ENCODE assay signal across 8 cellular contexts in the genomic region with DNA sequence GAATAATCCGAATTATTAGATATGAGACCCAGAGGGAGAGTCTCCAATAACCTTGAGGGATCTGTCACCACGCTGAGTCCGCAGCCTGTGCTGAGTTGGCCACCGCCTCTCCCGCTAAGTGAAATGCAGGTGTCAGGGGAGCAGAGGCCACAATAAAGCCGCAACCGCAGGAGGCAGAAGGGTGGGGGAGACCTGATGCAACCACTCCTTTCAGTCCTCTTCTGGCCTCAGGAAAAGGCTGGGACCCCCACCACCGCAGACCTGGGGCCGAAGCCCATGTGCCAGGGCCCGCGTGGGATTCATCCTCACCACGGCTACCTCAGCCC. TPM values are rescaled to one million over a fixed set of nuclear protein-coding genes. Genes with fewer than 3 reads are reported as not detected.
A peak's percentile ranks its signal among the peaks of the same experiment; 100 is the strongest.
DNase-seq lines count a peak whose midpoint lies in the region; ATAC-seq and TF ChIP-seq lines count a peak whose summit lies in the region.

No MANE protein-coding gene starts in this region.

- peaks cover 3% of the 10 kb centered on the region for H3K36me3 Mint-ChIP-seq in nephron progenitor cell (ENCODE audit: low read depth)
- no peaks in the 10 kb centered on the region for H3K36me3 Mint-ChIP-seq in natural killer cell

- H3K27me3 ChIP-seq in esophagus (ENCODE audit: control insufficient read depth in 1 of 2, insufficient read depth in 2 of 2, low read length in 2 of 2) = peaks cover 5 to 14% of the 10 kb centered on the region in 2 donors

- H3K4me3 Mint-ChIP-seq in nephron progenitor cell (peak overlapping the region; percentile 95), natural killer cell (no peak overlapping the region)

- intact Hi-C loops in natural killer cell (cut with micrococcal nuclease) = no loop called here

- H3K27ac Mint-ChIP-seq in nephron progenitor cell = peak overlapping the region; percentile 61
- no peak overlapping the region for H3K27ac Mint-ChIP-seq in natural killer cell

- peak overlapping the region; percentile 40 to 63 for H3K27ac ChIP-seq in esophagus (ENCODE audit: low read depth in 2 of 2, low read length in 1 of 2)

- ATAC-seq in GM19324 (IDR thresholded peaks at IDR 0.05; ENCODE audit: low FRiP score, unreplicated experiment) (no peak), natural killer cell (no peak), HG03571 (IDR thresholded peaks at IDR 0.05; ENCODE audit: unreplicated experiment) (no peak)

- DNase-seq in activated T-cell treated with anti-CD3 and anti-CD28 coated beads for 48 hours (ENCODE audit: low read depth) (peak; percentile 8), activated T-cell treated with anti-CD3 and anti-CD28 coated beads for 4 hours (no peak), RPMI7951 (ENCODE audit: low read depth) (peak; percentile 37), nephron progenitor cell (peak; percentile 45), natural killer cell (no peak)

- H3K9me3 Mint-ChIP-seq in nephron progenitor cell (peaks cover 5% of the 10 kb centered on the region), natural killer cell (no peaks in the 10 kb centered on the region)

- H3K4me1 Mint-ChIP-seq in nephron progenitor cell = peaks cover 48% of the 10 kb centered on the region
- H3K4me1 Mint-ChIP-seq in natural killer cell = peaks cover 0 to 11% of the 10 kb centered on the region in 2 donors

- H3K27me3 Mint-ChIP-seq in nephron progenitor cell (ENCODE audit: low read depth, poor library complexity) (peaks cover 3% of the 10 kb centered on the region), natural killer cell (ENCODE audit: low read depth in 2 of 2) (peaks cover 49 to 64% of the 10 kb centered on the region in 2 donors)

- H3K4me1 ChIP-seq in esophagus (ENCODE audit: control insufficient read depth in 2 of 2, insufficient read depth in 2 of 2, low read length in 1 of 2) = peaks cover 7 to 9% of the 10 kb centered on the region in 2 donors

- H3K9me3 ChIP-seq in esophagus (ENCODE audit: control insufficient read depth in 2 of 2, insufficient read depth in 1 of 2, low read depth in 1 of 2, low read length in 1 of 2) = no peaks in the 10 kb centered on the region

- no peaks in the 10 kb centered on the region for H3K36me3 ChIP-seq in esophagus (ENCODE audit: control insufficient read depth in 2 of 2, insufficient read depth in 2 of 2, low read length in 1 of 2)

- no peak for TF ChIP-seq CTCF in nephron progenitor cell (IDR thresholded peaks at IDR 0.05)
- TF ChIP-seq CTCF in natural killer cell (IDR thresholded peaks at IDR 0.05) = no peak

- peak overlapping the region; percentile 43 to 59 for H3K4me3 ChIP-seq in esophagus (ENCODE audit: low read depth in 1 of 2, low read length in 2 of 2)

- WGBS in esophagus, 2 donors = 0 to 2% methylated on average over 12 of the region's 12 CpGs

RNA-seq across cellular contexts. Expression of a gene that starts 0.6 kb away (rescaled TPM):
- total RNA-seq in RPMI7951 (2014; rRNA removed; shearing (Covaris generic)) = 26.4 and 35.8 TPM in 2 replicates
- polyA plus RNA-seq in esophagus = 1 to 10 TPM; 1.8 to 2.5 TPM
- under 1 TPM in 2 of 3 donors, not detected in 1; 0.07 to 0.31 TPM for total RNA-seq in natural killer cell

Comparison
In these comparisons a context has a peak if more than half of its experiments do, and no peak if none do; other contexts are left out.
1. DNase-seq: peak in activated T-cell treated with anti-CD3 and anti-CD28 coated beads for 48 hours (single experiment), RPMI7951 (single experiment) and nephron progenitor cell (single experiment); none in activated T-cell treated with anti-CD3 and anti-CD28 coated beads for 4 hours (single experiment) and natural killer cell (single experiment).
2. RNA of a gene that starts 0.6 kb away (total RNA-seq): 26.4 to 35.8 TPM in RPMI7951; 0.07 to 0.31 TPM in natural killer cell; every median in the first group is over 10 times any median in the second.